ENCODE assay signal across 9 cellular contexts in the genomic region with DNA sequence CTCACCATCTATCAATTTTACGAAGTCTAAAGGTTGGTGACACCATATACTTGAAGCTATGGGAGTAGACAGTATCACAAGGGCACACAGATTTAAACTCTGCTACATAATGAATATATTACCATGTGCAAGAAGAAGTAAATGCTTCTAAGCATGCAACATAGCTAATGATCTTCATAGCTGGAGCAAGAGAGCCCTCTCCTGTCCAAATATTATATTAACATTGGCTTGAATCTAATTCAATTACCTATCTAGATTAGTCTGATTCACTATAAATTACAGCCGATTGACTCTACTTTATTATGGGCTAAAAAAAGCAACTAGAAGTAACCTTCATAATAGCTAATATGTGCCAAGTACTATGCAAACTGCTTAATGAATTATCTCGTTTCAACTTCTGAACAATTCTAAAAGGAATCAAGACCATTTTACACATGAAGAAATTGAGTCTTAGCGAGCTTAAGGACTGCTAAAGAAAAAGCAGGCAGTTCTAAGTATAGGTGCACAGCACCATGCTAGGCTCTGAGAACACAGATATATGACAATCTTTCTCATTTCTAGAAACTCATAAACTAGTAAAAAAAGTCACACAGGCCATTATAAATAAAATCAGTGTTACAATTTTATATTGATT. TPM values are rescaled to one million over a fixed set of nuclear protein-coding genes. Genes with fewer than 3 reads are reported as not detected.
DNase-seq lines count a peak whose midpoint lies in the region; ATAC-seq and TF ChIP-seq lines count a peak whose summit lies in the region.
"Had no signal": no experiment of that assay in that cellular context is flagged by ENCODE, and none has a peak within 500 bp of the region (broad histone marks: within the 10 kb centered on the region; RNA-seq: fewer than 3 reads in every experiment).

No MANE protein-coding gene starts in this region.

- H3K56ac ChIP-seq in mesendoderm (ENCODE audit: low read length), result no peak overlapping the region

- ATAC-seq in GM18868 (IDR thresholded peaks at IDR 0.05; ENCODE audit: unreplicated experiment), result no peak

- TF ChIP-seq CTCF in MCF 10A (IDR thresholded peaks at IDR 0.05; ENCODE audit: unreplicated experiment), result peak; percentile 60

- no peak overlapping the region for H2BK5ac ChIP-seq in mesendoderm (ENCODE audit: low read length)

- DNase-seq in NCI-H345 (lab: John Stamatoyannopoulos, UW) (peak; percentile 28), NCI-H345 treated with DMSO at 0.1 percent for 48 hours (lab: John Stamatoyannopoulos, UW; ENCODE audit: unreplicated experiment) (no peak), NCI-H2227 treated with DMSO at 0.1 percent for 48 hours (lab: John Stamatoyannopoulos, UW) (peak; percentile 29), MCF 10A (ENCODE audit: unreplicated experiment) (peak; percentile 55), mesendoderm (peak; percentile 25), mesenteric fat pad (ENCODE audit: low spot score) (no peak)
- no peak for DNase-seq in T-helper 2 cell treated with Interferon-gamma antibody and Interleukin-4, amounts not matched to agents 5 μg/mL and 100 μg/mL, for 36 hours (ENCODE audit: low spot score)

- H2AK5ac ChIP-seq in mesendoderm (ENCODE audit: low read length), result no peak overlapping the region

- no TSS peak for BruUV-seq in MCF 10A (replicated peaks; lab: Mats Ljungman, UMichigan)

- no peaks in the 10 kb centered on the region for H3K4me1 ChIP-seq in mesendoderm (ENCODE audit: control insufficient read depth, low read depth, low read length)

- no peak overlapping the region for H3K27ac ChIP-seq in mesendoderm (ENCODE audit: low read depth, low read length)

- intact Hi-C loops in MCF 10A (cut with micrococcal nuclease), result loop anchor here (1.0 to 5.0 kb wide), 2 partner anchors 125 to 303 kb away; no protein-coding TSS in a partner anchor

- H3K27me3 ChIP-seq in mesendoderm (ENCODE audit: insufficient read depth, low read length, poor library complexity), result no peaks in the 10 kb centered on the region

- H3K18ac ChIP-seq in mesendoderm (ENCODE audit: low read length), result no peak overlapping the region

- no CpG with 5 or more reads among the region's 4 CpGs for WGBS in mesendoderm (ENCODE audit: extremely low coverage, insufficient coverage, low lambda C conversion rate)

- no peak overlapping the region for H2BK120ac ChIP-seq in mesendoderm (ENCODE audit: low read depth, low read length)

- no peak overlapping the region for H3K4ac ChIP-seq in mesendoderm (ENCODE audit: low read depth, low read length)

- peaks cover 49% of the 10 kb centered on the region for H3K36me3 Mint-ChIP-seq in MCF 10A (ENCODE audit: insufficient read depth, unreplicated experiment)
- peaks cover 5% of the 10 kb centered on the region for H3K36me3 Mint-ChIP-seq in T-helper 2 cell treated with Interferon-gamma antibody and Interleukin-4, amounts not matched to agents 5 μg/mL and 100 μg/mL, for 36 hours (ENCODE audit: low read depth)

- H3K4me1 Mint-ChIP-seq in MCF 10A (ENCODE audit: insufficient read depth, unreplicated experiment), result no peaks in the 10 kb centered on the region
- H3K4me1 Mint-ChIP-seq in T-helper 2 cell treated with Interferon-gamma antibody and Interleukin-4, amounts not matched to agents 5 μg/mL and 100 μg/mL, for 36 hours (ENCODE audit: low read depth), result no peaks in the 10 kb centered on the region

- no peaks in the 10 kb centered on the region for H3K79me2 ChIP-seq in mesendoderm (ENCODE audit: control insufficient read depth, insufficient read depth, low read length)

- H3K23ac ChIP-seq in mesendoderm (ENCODE audit: low read length), result no peak overlapping the region

- no peaks in the 10 kb centered on the region for H3K27me3 Mint-ChIP-seq in MCF 10A (ENCODE audit: insufficient read depth, unreplicated experiment)
- no peaks in the 10 kb centered on the region for H3K27me3 Mint-ChIP-seq in T-helper 2 cell treated with Interferon-gamma antibody and Interleukin-4, amounts not matched to agents 5 μg/mL and 100 μg/mL, for 36 hours (ENCODE audit: low read depth)
- H3K27me3 Mint-ChIP-seq: CD4-positive, alpha-beta memory T cell had no signal

- no peak overlapping the region for H3K27ac Mint-ChIP-seq in MCF 10A (ENCODE audit: low read depth, unreplicated experiment)
- H3K27ac Mint-ChIP-seq in T-helper 2 cell treated with Interferon-gamma antibody and Interleukin-4, amounts not matched to agents 5 μg/mL and 100 μg/mL, for 36 hours, result no peak overlapping the region

- no peak overlapping the region for H4K8ac ChIP-seq in mesendoderm (ENCODE audit: low read depth, low read length)

- POLR2A ChIA-PET in MCF 10A (lab: Yijun Ruan, JAX), result interaction anchor here (0.6 kb wide), 1 partner anchor 140 kb away, joined by 3 read pairs; no protein-coding TSS in a partner anchor

- H3K36me3 ChIP-seq in mesendoderm (ENCODE audit: control insufficient read depth, insufficient read depth, low read length), result no peaks in the 10 kb centered on the region

- H3K9ac ChIP-seq in mesendoderm (ENCODE audit: low read length), result no peak overlapping the region

- H2BK15ac ChIP-seq in mesendoderm (replicated peaks; ENCODE audit: low read depth), result no peak overlapping the region

- no peaks in the 10 kb centered on the region for H3K9me3 Mint-ChIP-seq in MCF 10A (ENCODE audit: unreplicated experiment)
- H3K9me3 Mint-ChIP-seq in T-helper 2 cell treated with Interferon-gamma antibody and Interleukin-4, amounts not matched to agents 5 μg/mL and 100 μg/mL, for 36 hours, result no peaks in the 10 kb centered on the region
- H3K9me3 Mint-ChIP-seq: CD4-positive, alpha-beta memory T cell had no signal

- no peaks in the 10 kb centered on the region for H3K79me1 ChIP-seq in mesendoderm (ENCODE audit: low read length)

- CTCF ChIA-PET in MCF 10A (lab: Yijun Ruan, JAX), result interaction anchor here (0.5 to 6.0 kb wide), 23 partner anchors 8 to 835 kb away, joined by 3 to 84 read pairs (median 4); partner anchors contain the start of gene FRA10AC1

- H3K4me3 Mint-ChIP-seq in MCF 10A (ENCODE audit: unreplicated experiment), result no peak overlapping the region
- no peak overlapping the region for H3K4me3 Mint-ChIP-seq in T-helper 2 cell treated with Interferon-gamma antibody and Interleukin-4, amounts not matched to agents 5 μg/mL and 100 μg/mL, for 36 hours
- H3K4me3 Mint-ChIP-seq: CD4-positive, alpha-beta memory T cell had no signal

- no peak overlapping the region for H4K5ac ChIP-seq in mesendoderm (ENCODE audit: low read length)

- no peak overlapping the region for H3K4me3 ChIP-seq in mesendoderm (ENCODE audit: low read length)

- no peak overlapping the region for H3K4me2 ChIP-seq in mesendoderm (ENCODE audit: low read length)

RNA-seq across cellular contexts. Expression of gene FRA10AC1, which starts 21.9 kb away (rescaled TPM):
- total RNA-seq in MCF 10A (2022) (19.3 and 25.1 TPM in 2 replicates), mesenteric fat pad (18.4 TPM)
- polyA plus RNA-seq in mesendoderm (2013, experiment 1 of 2), result 27.8 TPM
- 23.5 TPM for polyA plus RNA-seq in mesendoderm (2013, experiment 2 of 2)

Comparison
In these comparisons a context has a peak if more than half of its experiments do, and no peak if none do; other contexts are left out.
1. DNase-seq: peak in NCI-H345 (single experiment), NCI-H2227 treated with DMSO at 0.1 percent for 48 hours (single experiment), MCF 10A (single experiment) and mesendoderm (single experiment); none in NCI-H345 treated with DMSO at 0.1 percent for 48 hours (single experiment), mesenteric fat pad (single experiment) and T-helper 2 cell treated with Interferon-gamma antibody and Interleukin-4, amounts not matched to agents 5 μg/mL and 100 μg/mL, for 36 hours (single experiment).